25 cellular contexts compared by ENCODE assay signal in genomic region chr10:74275755-74276154, GRCh38.
"Had no signal": no experiment of that assay in that cellular context is flagged by ENCODE, and none has a peak within 500 bp of the region (broad histone marks: within the 10 kb centered on the region; RNA-seq: fewer than 3 reads in every experiment).

No MANE protein-coding gene starts in this region.

- H3K27ac ChIP-seq: body of pancreas, coronary artery, dorsolateral prefrontal cortex had no signal

- H3K4me1 ChIP-seq: body of pancreas had no signal

- H3K9me3 ChIP-seq: body of pancreas had no signal

- FAIRE-seq: frontal cortex had no signal

- H3K4me3 ChIP-seq: body of pancreas, coronary artery, dorsolateral prefrontal cortex had no signal

- ATAC-seq: activated CD4-positive, alpha-beta T cell treated with anti-CD3 and anti-CD28 coated beads for 36 hours; activated CD8-positive, alpha-beta T cell treated with anti-CD3 and anti-CD28 coated beads for 36 hours; activated T-cell treated with anti-CD3 and anti-CD28 coated beads, Interleukin-2, amount 50 U/mL, for 4 hours; activated T-helper 17 cell treated with anti-CD3 and anti-CD28 coated beads, Interleukin-2, amount 50 U/mL, for 72 hours; body of pancreas; esophagus mucosa had no signal

- H3K27me3 ChIP-seq: body of pancreas, dorsolateral prefrontal cortex had no signal

- DNase-seq: activated CD4-positive, alpha-beta T cell treated with anti-CD3 and anti-CD28 coated beads for 36 hours; activated CD4-positive, alpha-beta T cell treated with anti-CD3 and anti-CD28 coated beads, Interleukin-2, amount 50 U/mL, for 1 hour; activated CD4-positive, alpha-beta T cell treated with anti-CD3 and anti-CD28 coated beads, Interleukin-2, amount 50 U/mL, for 48 hours; activated CD4-positive, CD25-positive, alpha-beta regulatory T cell; activated CD4-positive, CD25-positive, alpha-beta regulatory T cell treated with anti-CD3 and anti-CD28 coated beads, Interleukin-2, amount 50 U/mL, for 72 hours; activated CD8-positive, alpha-beta memory T cell treated with anti-CD3 and anti-CD28 coated beads for 24 hours; activated CD8-positive, alpha-beta T cell treated with anti-CD3 and anti-CD28 coated beads for 36 hours; activated effector memory CD4-positive, alpha-beta T cell treated with Interleukin-2 at 50 U/mL for 16 hours; activated gamma-delta T cell treated with Interleukin-2 at 50 U/mL for 16 hours; activated naive CD4-positive, alpha-beta T cell treated with anti-CD3 and anti-CD28 coated beads, Interleukin-2, amount 50 U/mL, for 16 hours; activated naive CD4-positive, alpha-beta T cell treated with Interleukin-2 at 50 U/mL for 16 hours; activated T-cell treated with anti-CD3 and anti-CD28 coated beads, Interleukin-2, amount 50 U/mL, for 4 hours; amniotic stem cell; anterior cingulate cortex; body of pancreas; dorsolateral prefrontal cortex; effector memory CD4-positive, alpha-beta T cell; endodermal cell; foreskin fibroblast; head of caudate nucleus; T-helper 2 cell had no signal
